In genomic region chr9:128339761-128340690, GRCh38 we compare ENCODE assay signal across 8 cellular contexts. TPM values are rescaled to one million over a fixed set of nuclear protein-coding genes. Genes with fewer than 3 reads are reported as not detected.
DNase-seq lines count a peak whose midpoint lies in the region; ATAC-seq and TF ChIP-seq lines count a peak whose summit lies in the region.

SLC27A4 (plus strand) TSS chr9:128340527; CDS start chr9:128343133, 2,606 bp downstream.

- no peaks in the 10 kb centered on the region for H3K9me3 ChIP-seq in neural cell (ENCODE audit: low read length)
- no peaks in the 10 kb centered on the region for H3K9me3 ChIP-seq in stomach smooth muscle (ENCODE audit: control insufficient read depth in 2 of 2, low read length in 2 of 2)

- no peaks in the 10 kb centered on the region for H3K79me2 ChIP-seq in neural cell (replicated peaks; ENCODE audit: insufficient read depth, low read length)

- H3K9me2 ChIP-seq in neural cell (ENCODE audit: insufficient read depth, low read length): no peaks in the 10 kb centered on the region

- no peak for TF ChIP-seq EP300 in neural cell (conservative IDR thresholded peaks at IDR 0.05; ENCODE audit: poor library complexity, severe bottlenecking)

- DNase-seq in DMS 273 (lab: John Stamatoyannopoulos, UW; ENCODE audit: unreplicated experiment) (peak; percentile 95), SHP77 (lab: John Stamatoyannopoulos, UW) (peak; percentile 66 to 81), fibroblast of villous mesenchyme (ENCODE audit: low read depth) (peak; percentile 67)
- DNase-seq in Jurkat, Clone E6-1 (ENCODE audit: low read depth, low spot score): peak; percentile 65
- peak; percentile 94 for DNase-seq in activated effector memory CD4-positive, alpha-beta T cell treated with anti-CD3 and anti-CD28 coated beads, Interleukin-2, amount 50 U/mL, for 16 hours

- peak within 1 kb of the TSS; percentile 67 for H3K9ac ChIP-seq in neural cell (ENCODE audit: low read length)
- H3K9ac ChIP-seq in stomach smooth muscle (ENCODE audit: low read length in 2 of 2): peak within 1 kb of the TSS; percentile 71 to 79

- peak; percentile 74 for ATAC-seq in GM21515 (IDR thresholded peaks at IDR 0.05; ENCODE audit: unreplicated experiment)

- peak within 1 kb of the TSS; percentile 84 for H3K4me3 ChIP-seq in Jurkat, Clone E6-1 (ENCODE audit: low read length)
- peak within 1 kb of the TSS; percentile 68 for H3K4me3 ChIP-seq in fibroblast of villous mesenchyme (ENCODE audit: low read depth, low read length)
- H3K4me3 ChIP-seq in neural cell (ENCODE audit: low read length): peak within 1 kb of the TSS; percentile 94
- H3K4me3 ChIP-seq in stomach smooth muscle (ENCODE audit: low read length in 2 of 2): peak within 1 kb of the TSS; percentile 80 to 83

- no peak for TF ChIP-seq RAD21 in neural cell (conservative IDR thresholded peaks at IDR 0.05)

- no peak for TF ChIP-seq CTCF in fibroblast of villous mesenchyme (IDR thresholded peaks at IDR 0.05; ENCODE audit: insufficient read depth, low read depth, low read length)
- no peak for TF ChIP-seq CTCF in neural cell (IDR thresholded peaks at IDR 0.05; ENCODE audit: poor library complexity, severe bottlenecking)

- H3K4me1 ChIP-seq in stomach smooth muscle (ENCODE audit: control insufficient read depth, insufficient read depth, low read length): peaks cover 17% of the 10 kb centered on the region

- H3K36me3 ChIP-seq in neural cell (ENCODE audit: insufficient read depth, low read length) (no peaks in the 10 kb centered on the region), stomach smooth muscle (ENCODE audit: control insufficient read depth in 2 of 2, insufficient read depth in 2 of 2, low read length in 2 of 2) (peaks cover 5 to 17% of the 10 kb centered on the region in 2 donors)

- no peaks in the 10 kb centered on the region for H3F3A ChIP-seq in neural cell (ENCODE audit: insufficient read depth, low read length, poor library complexity, severe bottlenecking)

- H3K27ac ChIP-seq in neural cell (ENCODE audit: low read length) (peak within 1 kb of the TSS; percentile 8), stomach smooth muscle (ENCODE audit: low read length) (peak within 1 kb of the TSS; percentile 37)

- H2AFZ ChIP-seq in neural cell (ENCODE audit: low read depth, low read length): peak within 1 kb of the TSS; percentile 60

- H3K4me2 ChIP-seq in neural cell (ENCODE audit: low read length): peak within 1 kb of the TSS; percentile 84

- H4K20me1 ChIP-seq in neural cell (ENCODE audit: insufficient read depth): no peaks in the 10 kb centered on the region

- H3K27me3 ChIP-seq in neural cell (ENCODE audit: insufficient read depth, low read depth, low read length) (no peaks in the 10 kb centered on the region), stomach smooth muscle (ENCODE audit: control insufficient read depth in 1 of 2, insufficient read depth in 2 of 2, low read length in 2 of 2) (no peaks in the 10 kb centered on the region)

TF ChIP-seq in neural cell, 6 proteins besides CTCF, POLR2A, EP300 and RAD21:
- TF ChIP-seq SMC3 (conservative IDR thresholded peaks at IDR 0.05; ENCODE audit: poor library complexity): no peak
- TF ChIP-seq MXI1 (conservative IDR thresholded peaks at IDR 0.05; ENCODE audit: poor library complexity, severe bottlenecking): peak; percentile 79
- no peak for TF ChIP-seq TAF1 (IDR thresholded peaks at IDR 0.05; ENCODE audit: low read depth)
- TF ChIP-seq POLR2AphosphoS5 (IDR thresholded peaks at IDR 0.05): peak; percentile 34
- no peak for TF ChIP-seq EZH2 (IDR thresholded peaks at IDR 0.05; ENCODE audit: borderline replicate concordance, insufficient read depth, low read length, poor library complexity, severe bottlenecking)
- TF ChIP-seq, protein P1, sequence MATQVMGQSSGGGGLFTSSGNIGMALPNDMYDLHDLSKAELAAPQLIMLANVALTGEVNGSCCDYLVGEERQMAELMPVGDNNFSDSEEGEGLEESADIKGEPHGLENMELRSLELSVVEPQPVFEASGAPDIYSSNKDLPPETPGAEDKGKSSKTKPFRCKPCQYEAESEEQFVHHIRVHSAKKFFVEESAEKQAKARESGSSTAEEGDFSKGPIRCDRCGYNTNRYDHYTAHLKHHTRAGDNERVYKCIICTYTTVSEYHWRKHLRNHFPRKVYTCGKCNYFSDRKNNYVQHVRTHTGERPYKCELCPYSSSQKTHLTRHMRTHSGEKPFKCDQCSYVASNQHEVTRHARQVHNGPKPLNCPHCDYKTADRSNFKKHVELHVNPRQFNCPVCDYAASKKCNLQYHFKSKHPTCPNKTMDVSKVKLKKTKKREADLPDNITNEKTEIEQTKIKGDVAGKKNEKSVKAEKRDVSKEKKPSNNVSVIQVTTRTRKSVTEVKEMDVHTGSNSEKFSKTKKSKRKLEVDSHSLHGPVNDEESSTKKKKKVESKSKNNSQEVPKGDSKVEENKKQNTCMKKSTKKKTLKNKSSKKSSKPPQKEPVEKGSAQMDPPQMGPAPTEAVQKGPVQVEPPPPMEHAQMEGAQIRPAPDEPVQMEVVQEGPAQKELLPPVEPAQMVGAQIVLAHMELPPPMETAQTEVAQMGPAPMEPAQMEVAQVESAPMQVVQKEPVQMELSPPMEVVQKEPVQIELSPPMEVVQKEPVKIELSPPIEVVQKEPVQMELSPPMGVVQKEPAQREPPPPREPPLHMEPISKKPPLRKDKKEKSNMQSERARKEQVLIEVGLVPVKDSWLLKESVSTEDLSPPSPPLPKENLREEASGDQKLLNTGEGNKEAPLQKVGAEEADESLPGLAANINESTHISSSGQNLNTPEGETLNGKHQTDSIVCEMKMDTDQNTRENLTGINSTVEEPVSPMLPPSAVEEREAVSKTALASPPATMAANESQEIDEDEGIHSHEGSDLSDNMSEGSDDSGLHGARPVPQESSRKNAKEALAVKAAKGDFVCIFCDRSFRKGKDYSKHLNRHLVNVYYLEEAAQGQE (IDR thresholded peaks at IDR 0.05; ENCODE audit: borderline replicate concordance): no peak

RNA-seq across cellular contexts. Expression of gene SLC27A4, which starts in this region (rescaled TPM):
- 22.1 TPM for polyA plus RNA-seq in Jurkat, Clone E6-1 (2012; ENCODE audit: insufficient read depth, insufficient read length)
- total RNA-seq in fibroblast of villous mesenchyme: 21.3 and 22.9 TPM in 2 replicates
- 31.6 and 34.2 TPM in 2 replicates for polyA plus RNA-seq in neural cell
- 35.8 and 43.8 TPM in 2 replicates for polyA minus RNA-seq in neural cell

Comparison
In these comparisons a context has a peak if more than half of its experiments do, and no peak if none do; other contexts are left out.
1. Peak in every context shown above with its lines: DNase-seq, ATAC-seq, H3K4me3 ChIP-seq and H3K27ac ChIP-seq.